ENCODE assay signal across 24 cellular contexts in genomic region chr15:88847144-88847543, GRCh38. TPM values are rescaled to one million over a fixed set of nuclear protein-coding genes. Genes with fewer than 3 reads are reported as not detected.
DNase-seq lines count a peak whose midpoint lies in the region; ATAC-seq, FAIRE-seq and TF ChIP-seq lines count a peak whose summit lies in the region.
"Had no signal": no experiment of that assay in that cellular context is flagged by ENCODE, and none has a peak within 500 bp of the region (broad histone marks: within the 10 kb centered on the region; RNA-seq: fewer than 3 reads in every experiment).

No MANE protein-coding gene starts in this region.

- no peak for TF ChIP-seq CTCF in HEK293 (tag by site-specific recombination; IDR thresholded peaks at IDR 0.05)
- no peak for TF ChIP-seq CTCF in K562 (IDR thresholded peaks at IDR 0.05 in 2 of 3, conservative IDR thresholded peaks at IDR 0.05 in 1 of 3; ENCODE audit: insufficient read depth in 2 of 3, low read depth in 1 of 3, low read length in 3 of 3)
- TF ChIP-seq CTCF in brain microvascular endothelial cell (IDR thresholded peaks at IDR 0.05; ENCODE audit: low read depth, low read length, missing control alignments): no peak
- no peak for TF ChIP-seq CTCF in WTC11 (IDR thresholded peaks at IDR 0.05)

- TF ChIP-seq RAD21 in K562 (CRISPR knock-in tag; conservative IDR thresholded peaks at IDR 0.05 in 1 of 2, IDR thresholded peaks at IDR 0.05 in 1 of 2): no peak

- H3K4me3 Mint-ChIP-seq in activated CD4-positive, alpha-beta T cell treated with anti-CD3 and anti-CD28 coated beads, Interleukin-2, amount 10 ng/mL, durations not matched to agents 24 days and 14 days: no peak overlapping the region
- H3K4me3 Mint-ChIP-seq in activated CD4-positive, alpha-beta T cell treated with anti-CD3 and anti-CD28 coated beads, Interleukin-2, amount 10 ng/mL, durations not matched to agents 7 days and 5 days: no peak overlapping the region
- no peak overlapping the region for H3K4me3 Mint-ChIP-seq in WTC11
- H3K4me3 Mint-ChIP-seq: B cell; CD14-positive monocyte; CD4-positive, alpha-beta T cell; CD8-positive, alpha-beta memory T cell had no signal

- H3K4me3 ChIP-seq in HEK293 (ENCODE audit: low read depth, low read length): no peak overlapping the region
- H3K4me3 ChIP-seq in K562: no peak overlapping the region
- no peak overlapping the region for H3K4me3 ChIP-seq in neuronal stem cell (ENCODE audit: low read length in 2 of 2)
- no peak overlapping the region for H3K4me3 ChIP-seq in brain microvascular endothelial cell (ENCODE audit: low read depth, low read length)
- H3K4me3 ChIP-seq: BLaER1, GM12878, GM23248, HAP-1 had no signal

- in situ Hi-C loops in K562 (cut with MboI) (no loop called here), brain microvascular endothelial cell (cut with HindIII; ENCODE audit: low pct_ligation_motif_present, low sequenced_read_pairs) (no loop called here)

- WGBS in K562 (ENCODE audit: insufficient coverage, low coverage, missing lambda C conversion rate): 9% methylated on average over 18 of the region's 20 CpGs
- WGBS in neuronal stem cell (ENCODE audit: extremely low coverage in 2 of 2, insufficient read length in 2 of 2, insufficient replicate concordance in 1 of 2), 2 donors: no CpG with 5 or more reads among the region's 20 CpGs

- no peaks in the 10 kb centered on the region for H3K4me1 ChIP-seq in HEK293 (ENCODE audit: control insufficient read depth, insufficient read depth, low read length)
- peaks cover 0 to 16% of the 10 kb centered on the region in 2 experiments; a peak in 2 of 5 replicates for H3K4me1 ChIP-seq in K562 (replicated peaks in 1 of 2; ENCODE audit: control insufficient read depth in 2 of 2, insufficient read depth in 2 of 2, low read length in 2 of 2)
- H3K4me1 ChIP-seq in neuronal stem cell (ENCODE audit: control insufficient read depth in 2 of 2, insufficient read depth in 1 of 2, low read depth in 1 of 2, low read length in 2 of 2): no peaks in the 10 kb centered on the region
- H3K4me1 ChIP-seq: BLaER1, HAP-1 had no signal

- peaks cover 30 to 47% of the 10 kb centered on the region in 2 experiments for H3K27me3 ChIP-seq in K562 (ENCODE audit: control insufficient read depth in 2 of 2, insufficient read depth in 2 of 2, low read length in 2 of 2)
- H3K27me3 ChIP-seq in neuronal stem cell (ENCODE audit: control insufficient read depth in 3 of 3, insufficient read depth in 3 of 3, low read depth in 1 of 3, low read length in 3 of 3): no peaks in the 10 kb centered on the region
- no peaks in the 10 kb centered on the region for H3K27me3 ChIP-seq in brain microvascular endothelial cell (replicated peaks)
- H3K27me3 ChIP-seq: BLaER1 had no signal

- no peak overlapping the region for H4K91ac ChIP-seq in neuronal stem cell (ENCODE audit: low read depth, low read length, poor library complexity)

- H3K9ac ChIP-seq in K562 (ENCODE audit: insufficient read depth in 1 of 2, low read depth in 2 of 2, low read length in 2 of 2) (no peak overlapping the region), neuronal stem cell (ENCODE audit: low read depth, low read length, poor library complexity) (no peak overlapping the region)
- H3K9ac ChIP-seq: BLaER1, GM23248 had no signal

- no peak overlapping the region for H3K4me2 ChIP-seq in K562 (ENCODE audit: insufficient read depth, low read length)
- no peak overlapping the region for H3K4me2 ChIP-seq in neuronal stem cell (ENCODE audit: insufficient read depth, low read length, poor library complexity, severe bottlenecking)
- H3K4me2 ChIP-seq: BLaER1 had no signal

- H4K8ac ChIP-seq in neuronal stem cell (ENCODE audit: low read depth, low read length): no peak overlapping the region

- intact Hi-C loops in activated CD4-positive, alpha-beta T cell treated with anti-CD3 and anti-CD28 coated beads, Interleukin-2, amount 10 ng/mL, durations not matched to agents 24 days and 14 days (cut with micrococcal nuclease): no loop called here
- intact Hi-C loops in K562 (cut with micrococcal nuclease): no loop called here

- H2BK12ac ChIP-seq in neuronal stem cell (ENCODE audit: low read length): no peak overlapping the region

- no peak overlapping the region for H3K23ac ChIP-seq in neuronal stem cell (ENCODE audit: low read depth, low read length, poor library complexity)

- H3K27ac Mint-ChIP-seq in activated CD4-positive, alpha-beta T cell treated with anti-CD3 and anti-CD28 coated beads, Interleukin-2, amount 10 ng/mL, durations not matched to agents 24 days and 14 days: peak overlapping the region; percentile 29
- no peak overlapping the region for H3K27ac Mint-ChIP-seq in activated CD4-positive, alpha-beta T cell treated with anti-CD3 and anti-CD28 coated beads, Interleukin-2, amount 10 ng/mL, durations not matched to agents 7 days and 5 days
- H3K27ac Mint-ChIP-seq in WTC11: no peak overlapping the region
- H3K27ac Mint-ChIP-seq: B cell; CD14-positive monocyte; CD4-positive, alpha-beta T cell; CD8-positive, alpha-beta memory T cell had no signal

- no peaks in the 10 kb centered on the region for H3K79me2 ChIP-seq in K562 (ENCODE audit: control insufficient read depth, insufficient read depth, low read length)

- H3K36me3 ChIP-seq in HEK293 (ENCODE audit: control insufficient read depth in 2 of 2, insufficient read depth in 1 of 2, low read length in 2 of 2) (no peaks in the 10 kb centered on the region), K562 (ENCODE audit: control insufficient read depth, insufficient read depth, low read length) (no peaks in the 10 kb centered on the region), neuronal stem cell (replicated peaks in 1 of 2; ENCODE audit: control insufficient read depth in 2 of 2, insufficient read depth in 2 of 2, low read length in 2 of 2) (no peaks in the 10 kb centered on the region), brain microvascular endothelial cell (replicated peaks) (no peaks in the 10 kb centered on the region)
- H3K36me3 ChIP-seq: BLaER1, HAP-1 had no signal

- ATAC-seq in K562 (peak; percentile 64), WTC11 (no peak)
- ATAC-seq: GM12878 had no signal

- peak overlapping the region; percentile 32 for H2AK5ac ChIP-seq in neuronal stem cell (ENCODE audit: low read depth, low read length)

- H2AFZ ChIP-seq in K562 (ENCODE audit: low read depth, low read length) (no peak overlapping the region), neuronal stem cell (ENCODE audit: low read length) (no peak overlapping the region)
- H2AFZ ChIP-seq: GM23248 had no signal

- no TSS peak for BruUV-seq in K562 (replicated peaks; lab: Mats Ljungman, UMichigan)

- H2BK120ac ChIP-seq in neuronal stem cell (ENCODE audit: low read depth, low read length): no peak overlapping the region

- H3K14ac ChIP-seq in neuronal stem cell (ENCODE audit: low read length): peak overlapping the region; percentile 86

- H3K4ac ChIP-seq in neuronal stem cell (ENCODE audit: low read length): no peak overlapping the region

- H4K20me1 ChIP-seq in K562 (replicated peaks; ENCODE audit: control insufficient read depth, insufficient read depth, low read length): no peaks in the 10 kb centered on the region
- H4K20me1 ChIP-seq: BLaER1 had no signal

- H3K18ac ChIP-seq in neuronal stem cell (ENCODE audit: low read length): no peak overlapping the region

- DNase-seq in activated CD4-positive, alpha-beta T cell treated with anti-CD3 and anti-CD28 coated beads, Interleukin-2, amount 10 ng/mL, durations not matched to agents 24 days and 14 days: no peak
- no peak for DNase-seq in activated CD4-positive, alpha-beta T cell treated with anti-CD3 and anti-CD28 coated beads, Interleukin-2, amount 10 ng/mL, durations not matched to agents 7 days and 5 days
- no peak for DNase-seq in K562 (ENCODE audit: extremely low read depth in 1 of 4, low spot score in 3 of 4)
- DNase-seq in neuronal stem cell (ENCODE audit: low spot score): no peak
- DNase-seq in RCC 7860 (ENCODE audit: low spot score): no peak
- DNase-seq in brain microvascular endothelial cell: no peak
- DNase-seq in WTC11 (ENCODE audit: low spot score): no peak
- DNase-seq: CD4-positive, alpha-beta T cell; CD8-positive, alpha-beta memory T cell; DMS 273 treated with DMSO at 0.1 percent for 48 hours; DMS79; EL; GDM1; GM23248 had no signal

- peak overlapping the region; percentile 42 for H2BK5ac ChIP-seq in neuronal stem cell (ENCODE audit: low read length)

- H3K36me3 Mint-ChIP-seq in activated CD4-positive, alpha-beta T cell treated with anti-CD3 and anti-CD28 coated beads, Interleukin-2, amount 10 ng/mL, durations not matched to agents 24 days and 14 days (ENCODE audit: low read depth): no peaks in the 10 kb centered on the region
- H3K36me3 Mint-ChIP-seq in activated CD4-positive, alpha-beta T cell treated with anti-CD3 and anti-CD28 coated beads, Interleukin-2, amount 10 ng/mL, durations not matched to agents 7 days and 5 days (ENCODE audit: low read depth): no peaks in the 10 kb centered on the region
- H3K36me3 Mint-ChIP-seq in WTC11: no peaks in the 10 kb centered on the region
- H3K36me3 Mint-ChIP-seq: CD14-positive monocyte had no signal

- no peak overlapping the region for H2BK15ac ChIP-seq in neuronal stem cell (ENCODE audit: low read length)

- H3K9me1 ChIP-seq in K562 (ENCODE audit: control insufficient read depth, insufficient read depth, low read length): no peaks in the 10 kb centered on the region

- TF ChIP-seq POLR2A in K562 (conservative IDR thresholded peaks at IDR 0.05): no peak

- no peaks in the 10 kb centered on the region for H3K27me3 Mint-ChIP-seq in activated CD4-positive, alpha-beta T cell treated with anti-CD3 and anti-CD28 coated beads, Interleukin-2, amount 10 ng/mL, durations not matched to agents 24 days and 14 days
- no peaks in the 10 kb centered on the region for H3K27me3 Mint-ChIP-seq in activated CD4-positive, alpha-beta T cell treated with anti-CD3 and anti-CD28 coated beads, Interleukin-2, amount 10 ng/mL, durations not matched to agents 7 days and 5 days
- H3K27me3 Mint-ChIP-seq in WTC11 (ENCODE audit: low read depth): no peaks in the 10 kb centered on the region; the same call in 1 of the 2 replicates

- no peak for TF ChIP-seq EP300 in K562 (IDR thresholded peaks at IDR 0.05; ENCODE audit: low read length)

- FAIRE-seq in K562 (lab: Jason Lieb, UNC) (no peak), RCC 7860 (lab: Jason Lieb, UNC) (no peak)
- FAIRE-seq: A204.1, D721Med, GM12878, GM19239 had no signal

- H3K9me3 ChIP-seq in HEK293 (ENCODE audit: control insufficient read depth, insufficient read depth, low read depth, low read length) (no peaks in the 10 kb centered on the region; the same call in 1 of the 2 replicates), K562 (replicated peaks; ENCODE audit: control insufficient read depth, insufficient read depth, low read depth, low read length) (no peaks in the 10 kb centered on the region), neuronal stem cell (replicated peaks in 1 of 2; ENCODE audit: control insufficient read depth in 2 of 2, insufficient read depth in 1 of 2, low read depth in 1 of 2, low read length in 2 of 2) (no peaks in the 10 kb centered on the region)
- H3K9me3 ChIP-seq: BLaER1 had no signal

- H3K27ac ChIP-seq in HEK293 (ENCODE audit: extremely low read depth, low read depth, low read length): no peak overlapping the region
- no peak overlapping the region for H3K27ac ChIP-seq in K562 (ENCODE audit: extremely low read depth, low read depth, low read length)
- no peak overlapping the region for H3K27ac ChIP-seq in neuronal stem cell (replicated peaks; ENCODE audit: low read length)
- no peak overlapping the region for H3K27ac ChIP-seq in brain microvascular endothelial cell
- H3K27ac ChIP-seq: 22Rv1, BLaER1, GM23248 had no signal

- peaks cover 6% of the 10 kb centered on the region for H3K4me1 Mint-ChIP-seq in activated CD4-positive, alpha-beta T cell treated with anti-CD3 and anti-CD28 coated beads, Interleukin-2, amount 10 ng/mL, durations not matched to agents 24 days and 14 days
- H3K4me1 Mint-ChIP-seq in activated CD4-positive, alpha-beta T cell treated with anti-CD3 and anti-CD28 coated beads, Interleukin-2, amount 10 ng/mL, durations not matched to agents 7 days and 5 days: peaks cover 6% of the 10 kb centered on the region
- no peaks in the 10 kb centered on the region for H3K4me1 Mint-ChIP-seq in WTC11
- H3K4me1 Mint-ChIP-seq: CD14-positive monocyte; CD8-positive, alpha-beta memory T cell had no signal

- CTCF ChIA-PET in activated CD4-positive, alpha-beta T cell treated with anti-CD3 and anti-CD28 coated beads, Interleukin-2, amount 10 ng/mL, durations not matched to agents 7 days and 5 days (lab: Charles Lee): no interaction called here
- CTCF ChIA-PET in HEK293 (lab: Yijun Ruan, JAX) (no interaction called here), K562 (lab: Yijun Ruan, JAX; ENCODE audit: low intra/inter-chr PET ratio) (no interaction called here), WTC11 (lab: Charles Lee) (no interaction called here)

- no peaks in the 10 kb centered on the region for H3K79me1 ChIP-seq in neuronal stem cell (ENCODE audit: low read depth, low read length)

- no peaks in the 10 kb centered on the region for H3K9me3 Mint-ChIP-seq in activated CD4-positive, alpha-beta T cell treated with anti-CD3 and anti-CD28 coated beads, Interleukin-2, amount 10 ng/mL, durations not matched to agents 24 days and 14 days
- no peaks in the 10 kb centered on the region for H3K9me3 Mint-ChIP-seq in activated CD4-positive, alpha-beta T cell treated with anti-CD3 and anti-CD28 coated beads, Interleukin-2, amount 10 ng/mL, durations not matched to agents 7 days and 5 days
- H3K9me3 Mint-ChIP-seq in WTC11: no peaks in the 10 kb centered on the region
- H3K9me3 Mint-ChIP-seq: CD14-positive monocyte; CD4-positive, alpha-beta T cell had no signal

- POLR2A ChIA-PET in activated CD4-positive, alpha-beta T cell treated with anti-CD3 and anti-CD28 coated beads, Interleukin-2, amount 10 ng/mL, durations not matched to agents 7 days and 5 days (lab: Charles Lee): no interaction called here
- POLR2A ChIA-PET in HEK293 (lab: Yijun Ruan, JAX): no interaction called here
- POLR2A ChIA-PET in K562 (lab: Yijun Ruan, JAX): no interaction called here
- POLR2A ChIA-PET in WTC11 (lab: Charles Lee): no interaction called here

RNA-seq across cellular contexts. Expression of gene ACAN, which starts 43.9 kb away (rescaled TPM):
- total RNA-seq in activated CD4-positive, alpha-beta T cell treated with anti-CD3 and anti-CD28 coated beads, Interleukin-2, amount 10 ng/mL, durations not matched to agents 24 days and 14 days: not detected in 2 replicates
- not detected for total RNA-seq in activated CD4-positive, alpha-beta T cell treated with anti-CD3 and anti-CD28 coated beads, Interleukin-2, amount 10 ng/mL, durations not matched to agents 7 days and 5 days
- total RNA-seq in K562 (2011; cell fraction: chromatin; rRNA removed; ENCODE audit: low replicate concordance): not detected in 2 replicates
- not detected in 2 replicates for total RNA-seq in K562 (2011; cell fraction: nucleolus; rRNA removed)
- total RNA-seq in K562 (2011; cell fraction: nucleoplasm; rRNA removed): not detected in 2 replicates
- total RNA-seq in K562 (2014; rRNA removed) (not detected in 2 replicates), K562 (2014; rRNA removed; fragmentation: Illumina TruSeq; extraction: Trizol) (not detected in 2 replicates), K562 (2015; rRNA removed; fragmentation: Illumina TruSeq; extraction: Trizol) (not detected in 2 replicates), K562 (2021) (not detected in 2 replicates), WTC11 (2021) (0.60 to 1.4 TPM (median 0.80 TPM) in 3 replicates)
- polyA plus RNA-seq in K562 (2011; rRNA removed) (not detected in 2 replicates), K562 (2014; fragmentation: Illumina TruSeq; extraction: Trizol) (not detected in 2 replicates), K562 (2014; fragmentation: Nextera tagmentation; extraction: Ambion mirVana) (not detected), K562 (2014; rRNA removed) (not detected in 2 replicates)
- polyA plus RNA-seq in K562 (2011; cell fraction: cytosol; rRNA removed): not detected in 2 replicates
- not detected in 2 replicates for polyA plus RNA-seq in K562 (2011; cell fraction: nucleus; rRNA removed)
- polyA plus RNA-seq in K562 (2012): not detected in 2 replicates
- polyA minus RNA-seq in K562 (2011; rRNA and poly(A)+ RNA removed): not detected in 2 replicates
- polyA minus RNA-seq in K562 (2011; cell fraction: cytosol; rRNA and poly(A)+ RNA removed): not detected in 2 replicates
- polyA minus RNA-seq in K562 (2011; cell fraction: nucleus; rRNA and poly(A)+ RNA removed): not detected in 2 replicates
- 1.7 TPM for polyA plus RNA-seq in neuronal stem cell (2013, experiment 1 of 2)
- polyA plus RNA-seq in neuronal stem cell (2013, experiment 2 of 2): 1.7 TPM
- total RNA-seq: B cell; CD4-positive, alpha-beta T cell; CD8-positive, alpha-beta memory T cell; GM12878; GM23248 had no signal
- polyA plus RNA-seq: CD14-positive monocyte; CD8-positive, alpha-beta memory T cell; GM12878; GM23248 had no signal

RNA-seq across cellular contexts. Expression of gene HAPLN3, which starts 48.2 kb away (rescaled TPM):
- 76.6 and 77.0 TPM in 2 replicates for total RNA-seq in activated CD4-positive, alpha-beta T cell treated with anti-CD3 and anti-CD28 coated beads, Interleukin-2, amount 10 ng/mL, durations not matched to agents 24 days and 14 days
- 10 to 100 TPM; 75.4 to 86.1 TPM for total RNA-seq in activated CD4-positive, alpha-beta T cell treated with anti-CD3 and anti-CD28 coated beads, Interleukin-2, amount 10 ng/mL, durations not matched to agents 7 days and 5 days
- 5.6 and 9.6 TPM in 2 replicates for total RNA-seq in K562 (2011; cell fraction: chromatin; rRNA removed; ENCODE audit: low replicate concordance)
- 6.2 and 6.8 TPM in 2 replicates for total RNA-seq in K562 (2011; cell fraction: nucleolus; rRNA removed)
- 4.9 and 5.9 TPM in 2 replicates for total RNA-seq in K562 (2011; cell fraction: nucleoplasm; rRNA removed)
- total RNA-seq in K562 (2014; rRNA removed): 1.9 and 2.1 TPM in 2 replicates
- total RNA-seq in K562 (2014; rRNA removed; fragmentation: Illumina TruSeq; extraction: Trizol): 0.35 and 0.36 TPM in 2 replicates
- total RNA-seq in K562 (2015; rRNA removed; fragmentation: Illumina TruSeq; extraction: Trizol): 0.65 and 1.0 TPM in 2 replicates
- total RNA-seq in K562 (2021): 1.9 and 2.4 TPM in 2 replicates
- 0.71 and 2.1 TPM in 2 replicates for polyA plus RNA-seq in K562 (2011; rRNA removed)
- 1.4 and 2.3 TPM in 2 replicates for polyA plus RNA-seq in K562 (2011; cell fraction: cytosol; rRNA removed)
- 9.4 and 14.2 TPM in 2 replicates for polyA plus RNA-seq in K562 (2011; cell fraction: nucleus; rRNA removed)
- polyA plus RNA-seq in K562 (2012): 1.6 and 4.0 TPM in 2 replicates
- polyA plus RNA-seq in K562 (2014; fragmentation: Illumina TruSeq; extraction: Trizol): 0.59 and 1.00 TPM in 2 replicates
- polyA plus RNA-seq in K562 (2014; fragmentation: Nextera tagmentation; extraction: Ambion mirVana): under 1 TPM; 0.04 to 0.06 TPM
- 2.0 and 3.4 TPM in 2 replicates for polyA plus RNA-seq in K562 (2014; rRNA removed)
- 0.77 and 0.99 TPM in 2 replicates for polyA minus RNA-seq in K562 (2011; rRNA and poly(A)+ RNA removed)
- 2.5 TPM in 1 of 2 replicates, not detected in the other for polyA minus RNA-seq in K562 (2011; cell fraction: cytosol; rRNA and poly(A)+ RNA removed)
- polyA minus RNA-seq in K562 (2011; cell fraction: nucleus; rRNA and poly(A)+ RNA removed): 1.1 and 1.8 TPM in 2 replicates
- 14.9 TPM for polyA plus RNA-seq in neuronal stem cell (2013, experiment 1 of 2)
- 14.3 TPM for polyA plus RNA-seq in neuronal stem cell (2013, experiment 2 of 2)
- 50.6 to 65.9 TPM (median 65.2 TPM) in 3 replicates for total RNA-seq in WTC11 (2021)
